Comparison of ENCODE assay signal across 1 cellular context in the genomic region with DNA sequence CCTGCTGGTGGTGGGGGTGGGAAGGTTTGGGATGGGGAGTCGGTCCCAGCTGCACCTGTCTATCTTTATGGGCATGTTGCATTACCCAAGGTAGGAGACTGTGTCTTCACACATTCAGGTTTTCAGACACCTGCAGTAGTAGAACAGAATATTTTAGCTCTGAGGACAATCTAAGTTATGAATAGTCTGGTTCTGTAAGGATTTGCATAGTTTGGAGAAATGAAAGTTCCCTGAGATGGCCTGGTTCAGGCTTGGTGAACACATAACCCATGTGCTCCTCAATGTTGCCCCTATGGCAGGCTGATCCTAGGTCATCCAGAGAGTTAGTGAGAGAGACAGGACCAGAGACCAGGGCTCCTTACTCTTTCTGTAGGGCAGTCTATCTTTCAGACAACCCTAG.
TF ChIP-seq lines count a peak whose summit lies in the region.

No MANE protein-coding gene starts in this region.

TF ChIP-seq in SK-N-SH, 30 proteins besides CTCF, POLR2A, EP300 and RAD21 (continued from another document):
- TF ChIP-seq, protein P1, sequence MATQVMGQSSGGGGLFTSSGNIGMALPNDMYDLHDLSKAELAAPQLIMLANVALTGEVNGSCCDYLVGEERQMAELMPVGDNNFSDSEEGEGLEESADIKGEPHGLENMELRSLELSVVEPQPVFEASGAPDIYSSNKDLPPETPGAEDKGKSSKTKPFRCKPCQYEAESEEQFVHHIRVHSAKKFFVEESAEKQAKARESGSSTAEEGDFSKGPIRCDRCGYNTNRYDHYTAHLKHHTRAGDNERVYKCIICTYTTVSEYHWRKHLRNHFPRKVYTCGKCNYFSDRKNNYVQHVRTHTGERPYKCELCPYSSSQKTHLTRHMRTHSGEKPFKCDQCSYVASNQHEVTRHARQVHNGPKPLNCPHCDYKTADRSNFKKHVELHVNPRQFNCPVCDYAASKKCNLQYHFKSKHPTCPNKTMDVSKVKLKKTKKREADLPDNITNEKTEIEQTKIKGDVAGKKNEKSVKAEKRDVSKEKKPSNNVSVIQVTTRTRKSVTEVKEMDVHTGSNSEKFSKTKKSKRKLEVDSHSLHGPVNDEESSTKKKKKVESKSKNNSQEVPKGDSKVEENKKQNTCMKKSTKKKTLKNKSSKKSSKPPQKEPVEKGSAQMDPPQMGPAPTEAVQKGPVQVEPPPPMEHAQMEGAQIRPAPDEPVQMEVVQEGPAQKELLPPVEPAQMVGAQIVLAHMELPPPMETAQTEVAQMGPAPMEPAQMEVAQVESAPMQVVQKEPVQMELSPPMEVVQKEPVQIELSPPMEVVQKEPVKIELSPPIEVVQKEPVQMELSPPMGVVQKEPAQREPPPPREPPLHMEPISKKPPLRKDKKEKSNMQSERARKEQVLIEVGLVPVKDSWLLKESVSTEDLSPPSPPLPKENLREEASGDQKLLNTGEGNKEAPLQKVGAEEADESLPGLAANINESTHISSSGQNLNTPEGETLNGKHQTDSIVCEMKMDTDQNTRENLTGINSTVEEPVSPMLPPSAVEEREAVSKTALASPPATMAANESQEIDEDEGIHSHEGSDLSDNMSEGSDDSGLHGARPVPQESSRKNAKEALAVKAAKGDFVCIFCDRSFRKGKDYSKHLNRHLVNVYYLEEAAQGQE (IDR thresholded peaks at IDR 0.05; ENCODE audit: low read depth, low read length): no peak
